In the genomic region with DNA sequence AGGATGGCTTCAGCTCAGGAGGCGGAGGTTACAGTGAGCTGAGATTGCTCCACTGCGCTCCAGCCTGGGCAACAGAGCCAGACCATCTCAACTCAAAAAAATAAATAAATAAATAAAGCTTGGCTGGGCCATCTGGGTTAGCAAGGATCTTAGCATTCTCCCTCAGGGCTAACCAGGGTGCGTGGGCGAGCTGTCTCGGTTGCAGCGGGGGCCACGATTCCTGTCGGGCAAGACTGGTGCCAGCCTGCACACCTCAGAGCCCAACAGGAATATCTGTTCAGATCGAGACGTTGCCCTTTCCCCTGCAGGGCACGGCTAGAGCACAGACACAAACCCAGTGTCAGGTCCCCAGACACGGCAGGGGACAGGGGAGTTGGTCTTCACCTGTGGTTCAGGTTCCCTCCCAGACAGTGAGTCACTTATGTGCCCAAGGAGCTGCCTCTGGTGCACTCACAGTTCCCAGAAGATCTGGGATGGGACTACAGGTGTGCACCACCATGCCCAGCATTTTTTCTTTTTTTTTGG, we compare ENCODE assay signal across 16 cellular contexts.
A peak's percentile ranks its signal among the peaks of the same experiment; 100 is the strongest.
DNase-seq lines count a peak whose midpoint lies in the region; ATAC-seq, FAIRE-seq and TF ChIP-seq lines count a peak whose summit lies in the region.
"Had no signal": no experiment of that assay in that cellular context is flagged by ENCODE, and none has a peak within 500 bp of the region (broad histone marks: within the 10 kb centered on the region; RNA-seq: fewer than 3 reads in every experiment).

No MANE protein-coding gene starts in this region.

- H3K4me1 Mint-ChIP-seq in stimulated activated naive B cell treated with anti-CD40 and anti-IgM and Interleukin-4, amounts not matched to agents 10 μg/mL and 1 μg/mL and 100 μg/mL, for 72 hours, result peaks cover 0 to 4% of the 10 kb centered on the region in 2 donors

- H3K27ac Mint-ChIP-seq in stimulated activated naive B cell treated with anti-CD40 and anti-IgM and Interleukin-4, amounts not matched to agents 10 μg/mL and 1 μg/mL and 100 μg/mL, for 72 hours, result no peak overlapping the region
- H3K27ac Mint-ChIP-seq: B cell had no signal

- H3K36me3 Mint-ChIP-seq in stimulated activated naive B cell treated with anti-CD40 and anti-IgM and Interleukin-4, amounts not matched to agents 10 μg/mL and 1 μg/mL and 100 μg/mL, for 72 hours, result no peaks in the 10 kb centered on the region

- CTCF ChIA-PET in A549 (lab: Yijun Ruan, JAX) (interaction anchor here (0.6 to 6.7 kb wide), 4 partner anchors 15 to 1042 kb away, joined by 3 to 41 read pairs (median 6); no protein-coding TSS in a partner anchor), RWPE1 (lab: Yijun Ruan, JAX) (interaction anchor here (0.5 to 1.2 kb wide), 3 partner anchors 15 to 324 kb away, joined by 3 to 6 read pairs (median 6); no protein-coding TSS in a partner anchor)

- DNase-seq in A549 (ENCODE audit: low read depth in 1 of 2, low spot score in 1 of 2) (no peak), RWPE1 (ENCODE audit: low spot score) (peak; percentile 41), renal cortical epithelial cell (ENCODE audit: low read depth) (peak; percentile 46), SW480 (ENCODE audit: low spot score) (no peak)
- no peak for DNase-seq in stimulated activated naive B cell treated with anti-CD40 and anti-IgM and Interleukin-4, amounts not matched to agents 10 μg/mL and 1 μg/mL and 100 μg/mL, for 72 hours
- DNase-seq: 8988T; GDM1; NCI-H1092 treated with DMSO at 0.1 percent for 48 hours; NCI-H748 treated with DMSO at 0.1 percent for 48 hours; NK-92 treated with Interleukin-12 subunit alpha and Interleukin-12 subunit beta, amount 100 ng/mL, for 24 hours; SIG-M5 had no signal

- POLR2A ChIA-PET in A549 (lab: Yijun Ruan, JAX), result no interaction called here
- POLR2A ChIA-PET in RWPE1 (lab: Yijun Ruan, JAX; ENCODE audit: low non-redundant PET), result no interaction called here

- H3K4me2 ChIP-seq in A549, result no peak overlapping the region

- ATAC-seq in A549 (no peak), esophagus mucosa (peak; percentile 50), HG03469 (IDR thresholded peaks at IDR 0.05; ENCODE audit: unreplicated experiment) (no peak), HG02852 (IDR thresholded peaks at IDR 0.05; ENCODE audit: unreplicated experiment) (no peak)
- no peak for ATAC-seq in stimulated activated naive B cell treated with anti-CD40 and anti-IgM and Interleukin-4, amounts not matched to agents 10 μg/mL and 1 μg/mL and 100 μg/mL, for 72 hours (replicated peaks)

- no peak for TF ChIP-seq RAD21 in A549 (conservative IDR thresholded peaks at IDR 0.05 in 1 of 2, IDR thresholded peaks at IDR 0.05 in 1 of 2)

- no peak overlapping the region for H3K4me3 ChIP-seq in A549
- H3K4me3 ChIP-seq: HAP-1 had no signal

- no peak for TF ChIP-seq POLR2A in A549 (IDR thresholded peaks at IDR 0.05; ENCODE audit: low read length)

- H3K9me3 Mint-ChIP-seq in stimulated activated naive B cell treated with anti-CD40 and anti-IgM and Interleukin-4, amounts not matched to agents 10 μg/mL and 1 μg/mL and 100 μg/mL, for 72 hours, result no peaks in the 10 kb centered on the region

- H3K9me3 ChIP-seq in A549, result no peaks in the 10 kb centered on the region
- H3K9me3 ChIP-seq: HAP-1 had no signal

- no peak for FAIRE-seq in A549 (lab: Jason Lieb, UNC)

- WGBS in A549 (ENCODE audit: missing lambda C conversion rate), result 86% methylated on average over 12 of the region's 12 CpGs

- H3K27me3 Mint-ChIP-seq in stimulated activated naive B cell treated with anti-CD40 and anti-IgM and Interleukin-4, amounts not matched to agents 10 μg/mL and 1 μg/mL and 100 μg/mL, for 72 hours, result no peaks in the 10 kb centered on the region
- H3K27me3 Mint-ChIP-seq: B cell had no signal

- H3K27ac ChIP-seq in A549, result peak overlapping the region; percentile 95 to 100
- peak overlapping the region; percentile 69 for H3K27ac ChIP-seq in RWPE1

- no peak for TF ChIP-seq CTCF in A549 (IDR thresholded peaks at IDR 0.05)
- no peak for TF ChIP-seq CTCF in RWPE1 (conservative IDR thresholded peaks at IDR 0.05; ENCODE audit: low read depth)

- peaks cover 81% of the 10 kb centered on the region for H3K4me1 ChIP-seq in A549
- H3K4me1 ChIP-seq: HAP-1 had no signal

- no peak overlapping the region for H3K4me3 Mint-ChIP-seq in stimulated activated naive B cell treated with anti-CD40 and anti-IgM and Interleukin-4, amounts not matched to agents 10 μg/mL and 1 μg/mL and 100 μg/mL, for 72 hours
- H3K4me3 Mint-ChIP-seq: B cell had no signal

- TF ChIP-seq EP300 in A549 (IDR thresholded peaks at IDR 0.05), result no peak

TF ChIP-seq in A549, 52 proteins besides CTCF, POLR2A, EP300 and RAD21:
- TF ChIP-seq FOSL2 (IDR thresholded peaks at IDR 0.05) (no peak), FOSL2 (CRISPR knock-in tag; IDR thresholded peaks at IDR 0.05) (no peak), CBX8 (IDR thresholded peaks at IDR 0.05) (no peak), NPAS2 (CRISPR knock-in tag; IDR thresholded peaks at IDR 0.05; ENCODE audit: borderline replicate concordance) (no peak), RFX5 (IDR thresholded peaks at IDR 0.05) (no peak), HEYL (CRISPR knock-in tag; IDR thresholded peaks at IDR 0.05) (no peak), HOXB5 (CRISPR knock-in tag; IDR thresholded peaks at IDR 0.05) (no peak), KDM1A (IDR thresholded peaks at IDR 0.05; ENCODE audit: low read depth) (no peak), CHD4 (IDR thresholded peaks at IDR 0.05; ENCODE audit: borderline replicate concordance) (no peak)
- TF ChIP-seq, protein P1, sequence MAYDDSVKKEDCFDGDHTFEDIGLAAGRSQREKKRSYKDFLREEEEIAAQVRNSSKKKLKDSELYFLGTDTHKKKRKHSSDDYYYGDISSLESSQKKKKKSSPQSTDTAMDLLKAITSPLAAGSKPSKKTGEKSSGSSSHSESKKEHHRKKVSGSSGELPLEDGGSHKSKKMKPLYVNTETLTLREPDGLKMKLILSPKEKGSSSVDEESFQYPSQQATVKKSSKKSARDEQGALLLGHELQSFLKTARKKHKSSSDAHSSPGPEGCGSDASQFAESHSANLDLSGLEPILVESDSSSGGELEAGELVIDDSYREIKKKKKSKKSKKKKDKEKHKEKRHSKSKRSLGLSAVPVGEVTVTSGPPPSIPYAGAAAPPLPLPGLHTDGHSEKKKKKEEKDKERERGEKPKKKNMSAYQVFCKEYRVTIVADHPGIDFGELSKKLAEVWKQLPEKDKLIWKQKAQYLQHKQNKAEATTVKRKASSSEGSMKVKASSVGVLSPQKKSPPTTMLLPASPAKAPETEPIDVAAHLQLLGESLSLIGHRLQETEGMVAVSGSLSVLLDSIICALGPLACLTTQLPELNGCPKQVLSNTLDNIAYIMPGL (CRISPR knock-in tag; IDR thresholded peaks at IDR 0.05; ENCODE audit: borderline replicate concordance), result no peak

Comparison
In these comparisons a context has a peak if more than half of its experiments do, and no peak if none do; other contexts are left out.
1. DNase-seq: peak in RWPE1 (single experiment) and renal cortical epithelial cell (single experiment); none in A549 (0 of 2), stimulated activated naive B cell treated with anti-CD40 and anti-IgM and Interleukin-4, amounts not matched to agents 10 μg/mL and 1 μg/mL and 100 μg/mL, for 72 hours (single experiment) and SW480 (single experiment).